ENCODE assay signal across 30 cellular contexts in genomic region chr3:104145164-104145563, GRCh38.
A peak's percentile ranks its signal among the peaks of the same experiment; 100 is the strongest.
DNase-seq lines count a peak whose midpoint lies in the region; ATAC-seq, FAIRE-seq and TF ChIP-seq lines count a peak whose summit lies in the region.
"Had no signal": no experiment of that assay in that cellular context is flagged by ENCODE, and none has a peak within 500 bp of the region (broad histone marks: within the 10 kb centered on the region; RNA-seq: fewer than 3 reads in every experiment).

No MANE protein-coding gene starts in this region.

- no peak for TF ChIP-seq EP300 in K562 (IDR thresholded peaks at IDR 0.05; ENCODE audit: low read length)

- H3K27me3 ChIP-seq in K562 (ENCODE audit: control insufficient read depth in 2 of 2, insufficient read depth in 2 of 2, low read length in 2 of 2), result no peaks in the 10 kb centered on the region
- H3K27me3 ChIP-seq: Peyer's patch had no signal

- CTCF ChIA-PET in K562 (lab: Yijun Ruan, JAX; ENCODE audit: low intra/inter-chr PET ratio), result no interaction called here

- no peak overlapping the region for H3K27ac ChIP-seq in K562 (ENCODE audit: extremely low read depth, low read depth, low read length)
- H3K27ac ChIP-seq: C4-2B, Peyer's patch had no signal

- H3K4me3 ChIP-seq in AG10803 (ENCODE audit: low read length) (no peak overlapping the region), K562 (no peak overlapping the region)
- H3K4me3 ChIP-seq: GM23338, Peyer's patch had no signal

- no peaks in the 10 kb centered on the region for H4K20me1 ChIP-seq in K562 (replicated peaks; ENCODE audit: control insufficient read depth, insufficient read depth, low read length)

- H3K9ac ChIP-seq in K562 (ENCODE audit: insufficient read depth in 1 of 2, low read depth in 2 of 2, low read length in 2 of 2), result no peak overlapping the region

- DNase-seq in AG10803 (ENCODE audit: low read depth) (peak; percentile 18), GM04504 (ENCODE audit: low read depth) (peak; percentile 9), NOMO-1 treated with dmso at 0.1 percent for 144 hours (lab: John Stamatoyannopoulos, UW; ENCODE audit: unreplicated experiment) (peak; percentile 8), K562 (ENCODE audit: extremely low read depth in 1 of 4, low spot score in 3 of 4) (no peak), NCI-H2107 treated with DMSO at 0.1 percent for 48 hours (lab: John Stamatoyannopoulos, UW; ENCODE audit: unreplicated experiment) (no peak), NCI-H146 (lab: John Stamatoyannopoulos, UW) (no peak)
- DNase-seq: CD8-positive, alpha-beta memory T cell; DMS 273 treated with DMSO at 0.1 percent for 48 hours; DMS79; EL; GF-D8; H9; HFFc6; MV-4-11; NCI-H1105; NCI-H1436 treated with DMSO at 0.1 percent for 48 hours; NCI-H1930; NCI-H2107; NCI-H446; NCI-H524 treated with DMSO at 0.1 percent for 48 hours; NCI-H82; NK-92 treated with Interleukin-12 subunit alpha and Interleukin-12 subunit beta, amount 100 ng/mL, for 24 hours; Peyer's patch; SIG-M5; T-helper 1 cell had no signal

- no peak for TF ChIP-seq RAD21 in K562 (CRISPR knock-in tag; conservative IDR thresholded peaks at IDR 0.05 in 1 of 2, IDR thresholded peaks at IDR 0.05 in 1 of 2)

- ATAC-seq in K562 (no peak), GM19397 (IDR thresholded peaks at IDR 0.05; ENCODE audit: unreplicated experiment) (no peak), HG03442 (IDR thresholded peaks at IDR 0.05; ENCODE audit: unreplicated experiment) (no peak)
- ATAC-seq: GM23338 had no signal

- H3K9me1 ChIP-seq in K562 (ENCODE audit: control insufficient read depth, insufficient read depth, low read length), result no peaks in the 10 kb centered on the region

- TF ChIP-seq CTCF in AG10803 (conservative IDR thresholded peaks at IDR 0.05; ENCODE audit: low read length) (no peak), K562 (IDR thresholded peaks at IDR 0.05 in 2 of 3, conservative IDR thresholded peaks at IDR 0.05 in 1 of 3; ENCODE audit: insufficient read depth in 2 of 3, low read depth in 1 of 3, low read length in 3 of 3) (no peak)

- FAIRE-seq in K562 (lab: Jason Lieb, UNC), result no peak
- FAIRE-seq: HTR-8/SVneo had no signal

- no peaks in the 10 kb centered on the region for H3K79me2 ChIP-seq in K562 (ENCODE audit: control insufficient read depth, insufficient read depth, low read length)

- TF ChIP-seq POLR2A in K562 (conservative IDR thresholded peaks at IDR 0.05), result no peak

- H3K9me3 ChIP-seq in K562 (replicated peaks; ENCODE audit: control insufficient read depth, insufficient read depth, low read depth, low read length), result no peaks in the 10 kb centered on the region
- H3K9me3 ChIP-seq: Peyer's patch had no signal

- no peaks in the 10 kb centered on the region for H3K4me1 ChIP-seq in K562 (replicated peaks in 1 of 2; ENCODE audit: control insufficient read depth in 2 of 2, insufficient read depth in 2 of 2, low read length in 2 of 2)
- H3K4me1 ChIP-seq: Peyer's patch had no signal

- no TSS peak for BruUV-seq in K562 (replicated peaks; lab: Mats Ljungman, UMichigan)

- H3K4me2 ChIP-seq in K562 (ENCODE audit: insufficient read depth, low read length), result no peak overlapping the region
- H3K4me2 ChIP-seq: GM23338 had no signal

- in situ Hi-C loops in K562 (cut with MboI), result no loop called here

- intact Hi-C loops in K562 (cut with micrococcal nuclease), result no loop called here

- POLR2A ChIA-PET in K562 (lab: Yijun Ruan, JAX), result no interaction called here

- no peak overlapping the region for H2AFZ ChIP-seq in K562 (ENCODE audit: low read depth, low read length)

- H3K36me3 ChIP-seq in K562 (ENCODE audit: control insufficient read depth, insufficient read depth, low read length), result no peaks in the 10 kb centered on the region
- H3K36me3 ChIP-seq: Peyer's patch had no signal

TF ChIP-seq in K562, 482 proteins besides CTCF, POLR2A, EP300 and RAD21:
- TF ChIP-seq FOXK1 (CRISPR knock-in tag; IDR thresholded peaks at IDR 0.05; ENCODE audit: borderline replicate concordance), result no peak
- 0 out of 2 replicates have a peak, but pooled peaks have one; percentile 3 for TF ChIP-seq ZNF316 (IDR thresholded peaks at IDR 0.05)
TF ChIP-seq in K562: peak in this region for 1.

Comparison
In these comparisons a context has a peak if more than half of its experiments do, and no peak if none do; other contexts are left out.
1. DNase-seq: peak in AG10803 (single experiment), GM04504 (single experiment) and NOMO-1 treated with dmso at 0.1 percent for 144 hours (single experiment); none in K562 (0 of 4), NCI-H2107 treated with DMSO at 0.1 percent for 48 hours (single experiment) and NCI-H146 (single experiment).